Comparison of ENCODE assay signal across 8 cellular contexts in genomic region chr2:17309741-17310339, GRCh38.
DNase-seq lines count a peak whose midpoint lies in the region; ATAC-seq and TF ChIP-seq lines count a peak whose summit lies in the region.

No MANE protein-coding gene starts in this region.

- no peaks in the 10 kb centered on the region for H3K36me3 Mint-ChIP-seq in activated CD4-positive, alpha-beta T cell treated with anti-CD3 and anti-CD28 coated beads for 36 hours (ENCODE audit: low read depth)
- H3K36me3 Mint-ChIP-seq in GM23338 (ENCODE audit: low read depth) = no peaks in the 10 kb centered on the region
- no peaks in the 10 kb centered on the region for H3K36me3 Mint-ChIP-seq in activated naive CD4-positive, alpha-beta T cell treated with anti-CD3 and anti-CD28 coated beads, Interleukin-2, amount 10 ng/mL, durations not matched to agents 7 days and 5 days

- H3K9me3 ChIP-seq in colonic mucosa = no peaks in the 10 kb centered on the region

- H3K4me1 ChIP-seq in GM23338 (ENCODE audit: insufficient read depth) (peaks cover 14% of the 10 kb centered on the region), colonic mucosa (no peaks in the 10 kb centered on the region)

- CTCF ChIA-PET in activated CD4-positive, alpha-beta T cell treated with anti-CD3 and anti-CD28 coated beads for 36 hours (lab: Charles Lee) = interaction anchor here (0.6 to 1.6 kb wide), 3 partner anchors 187 to 541 kb away, joined by 3 to 5 read pairs (median 4); no protein-coding TSS in a partner anchor
- CTCF ChIA-PET in activated naive CD4-positive, alpha-beta T cell treated with anti-CD3 and anti-CD28 coated beads, Interleukin-2, amount 10 ng/mL, durations not matched to agents 7 days and 5 days (lab: Charles Lee) = interaction anchor here (1.2 kb wide), 1 partner anchor 697 kb away, joined by 5 read pairs; no protein-coding TSS in a partner anchor

- H3K27ac ChIP-seq in GM23338 (ENCODE audit: low read depth) (no peak overlapping the region), colonic mucosa (no peak overlapping the region)

- peak; percentile 86 to 95 for TF ChIP-seq CTCF in GM23338 (conservative IDR thresholded peaks at IDR 0.05; ENCODE audit: low read depth in 2 of 2)
- peak; percentile 45 for TF ChIP-seq CTCF in colonic mucosa (IDR thresholded peaks at IDR 0.05)

- peaks cover 12% of the 10 kb centered on the region for H3K27me3 Mint-ChIP-seq in activated CD4-positive, alpha-beta T cell treated with anti-CD3 and anti-CD28 coated beads for 36 hours
- H3K27me3 Mint-ChIP-seq in GM23338 (ENCODE audit: insufficient read depth, low read depth, poor library complexity) = peaks cover 6% of the 10 kb centered on the region
- no peaks in the 10 kb centered on the region for H3K27me3 Mint-ChIP-seq in activated naive CD4-positive, alpha-beta T cell treated with anti-CD3 and anti-CD28 coated beads, Interleukin-2, amount 10 ng/mL, durations not matched to agents 7 days and 5 days

- POLR2A ChIA-PET in activated CD4-positive, alpha-beta T cell treated with anti-CD3 and anti-CD28 coated beads for 36 hours (lab: Charles Lee) = no interaction called here

- ATAC-seq in activated CD4-positive, alpha-beta T cell treated with anti-CD3 and anti-CD28 coated beads for 36 hours = no peak
- peak; percentile 95 for ATAC-seq in GM23338

- H3K4me3 Mint-ChIP-seq in activated CD4-positive, alpha-beta T cell treated with anti-CD3 and anti-CD28 coated beads for 36 hours = no peak overlapping the region
- H3K4me3 Mint-ChIP-seq in GM23338 = no peak overlapping the region
- H3K4me3 Mint-ChIP-seq in activated naive CD4-positive, alpha-beta T cell treated with anti-CD3 and anti-CD28 coated beads, Interleukin-2, amount 10 ng/mL, durations not matched to agents 7 days and 5 days = no peak overlapping the region

- no peak overlapping the region for H3K4me3 ChIP-seq in GM23338
- no peak overlapping the region for H3K4me3 ChIP-seq in colonic mucosa

- no peaks in the 10 kb centered on the region for H3K9me3 Mint-ChIP-seq in activated CD4-positive, alpha-beta T cell treated with anti-CD3 and anti-CD28 coated beads for 36 hours (ENCODE audit: low read depth)
- H3K9me3 Mint-ChIP-seq in GM23338 = no peaks in the 10 kb centered on the region
- no peaks in the 10 kb centered on the region for H3K9me3 Mint-ChIP-seq in activated naive CD4-positive, alpha-beta T cell treated with anti-CD3 and anti-CD28 coated beads, Interleukin-2, amount 10 ng/mL, durations not matched to agents 7 days and 5 days

- peaks cover 6% of the 10 kb centered on the region for H3K4me1 Mint-ChIP-seq in activated CD4-positive, alpha-beta T cell treated with anti-CD3 and anti-CD28 coated beads for 36 hours
- H3K4me1 Mint-ChIP-seq in GM23338 = peaks cover 25% of the 10 kb centered on the region
- H3K4me1 Mint-ChIP-seq in activated naive CD4-positive, alpha-beta T cell treated with anti-CD3 and anti-CD28 coated beads, Interleukin-2, amount 10 ng/mL, durations not matched to agents 7 days and 5 days = no peaks in the 10 kb centered on the region

- intact Hi-C loops in activated CD4-positive, alpha-beta T cell treated with anti-CD3 and anti-CD28 coated beads for 36 hours (cut with DNase I, micrococcal nuclease) = loop anchor here in 1 of 2 experiments (1.0 to 10.0 kb wide), 2 partner anchors 365 to 537 kb away; no protein-coding TSS in a partner anchor
- intact Hi-C loops in colonic mucosa (cut with DNase I) = no loop called here

- no peaks in the 10 kb centered on the region for H4K20me1 ChIP-seq in GM23338 (replicated peaks; ENCODE audit: insufficient read depth)

- H3K36me3 ChIP-seq in GM23338 (ENCODE audit: insufficient read depth) (no peaks in the 10 kb centered on the region), colonic mucosa (no peaks in the 10 kb centered on the region)

- H3K9ac ChIP-seq in colonic mucosa (ENCODE audit: low read depth in 2 of 2, low read length in 2 of 2) = no peak overlapping the region

- H2AFZ ChIP-seq in GM23338 = no peak overlapping the region

- H3K79me2 ChIP-seq in GM23338 (replicated peaks; ENCODE audit: insufficient read depth) = no peaks in the 10 kb centered on the region

- no peaks in the 10 kb centered on the region for H3K9me2 ChIP-seq in GM23338 (ENCODE audit: insufficient read depth)

- H3F3A ChIP-seq in GM23338 (replicated peaks; ENCODE audit: low read depth) = no peaks in the 10 kb centered on the region

- no peaks in the 10 kb centered on the region for H3K27me3 ChIP-seq in GM23338 (ENCODE audit: insufficient read depth)
- H3K27me3 ChIP-seq in colonic mucosa = no peaks in the 10 kb centered on the region

- peak; percentile 21 for DNase-seq in activated CD4-positive, alpha-beta T cell treated with anti-CD3 and anti-CD28 coated beads for 36 hours
- DNase-seq in activated CD4-positive, alpha-beta T cell treated with anti-CD3 and anti-CD28 coated beads, Interleukin-2, amount 50 U/mL, for 4 hours = no peak
- peak; percentile 94 for DNase-seq in GM23338 (ENCODE audit: low spot score)
- peak; percentile 17 for DNase-seq in HuH-7.5 (ENCODE audit: low spot score)
- peak; percentile 2 to 53 for DNase-seq in NOMO-1 (lab: John Stamatoyannopoulos, UW; ENCODE audit: unreplicated experiment in 2 of 2)
- DNase-seq in colonic mucosa = peak; percentile 41
- peak; percentile 66 for DNase-seq in medulla oblongata (ENCODE audit: extremely low spot score)
- no peak for DNase-seq in activated naive CD4-positive, alpha-beta T cell treated with anti-CD3 and anti-CD28 coated beads, Interleukin-2, amount 10 ng/mL, durations not matched to agents 7 days and 5 days

- H3K4me2 ChIP-seq in GM23338 = no peak overlapping the region

- H3K27ac Mint-ChIP-seq in activated CD4-positive, alpha-beta T cell treated with anti-CD3 and anti-CD28 coated beads for 36 hours = no peak overlapping the region
- no peak overlapping the region for H3K27ac Mint-ChIP-seq in GM23338
- H3K27ac Mint-ChIP-seq in activated naive CD4-positive, alpha-beta T cell treated with anti-CD3 and anti-CD28 coated beads, Interleukin-2, amount 10 ng/mL, durations not matched to agents 7 days and 5 days = no peak overlapping the region

TF ChIP-seq in GM23338, 12 proteins besides CTCF, POLR2A, EP300 and RAD21:
- no peak for TF ChIP-seq STAT1 (IDR thresholded peaks at IDR 0.05; ENCODE audit: unreplicated experiment)
- TF ChIP-seq CREB1 (CRISPR knock-in tag; IDR thresholded peaks at IDR 0.05; ENCODE audit: low read depth) = 0 out of 2 replicates have a peak, but pooled peaks have one; percentile 4
- TF ChIP-seq ZNF462 (CRISPR knock-in tag; IDR thresholded peaks at IDR 0.05) = no peak
- no peak for TF ChIP-seq JUNB (IDR thresholded peaks at IDR 0.05; ENCODE audit: unreplicated experiment)

Comparison
In these comparisons a context has a peak if more than half of its experiments do, and no peak if none do; other contexts are left out.
1. DNase-seq: peak in activated CD4-positive, alpha-beta T cell treated with anti-CD3 and anti-CD28 coated beads for 36 hours (single experiment), GM23338 (single experiment), HuH-7.5 (single experiment), NOMO-1 (2 of 2), colonic mucosa (single experiment) and medulla oblongata (single experiment); none in activated CD4-positive, alpha-beta T cell treated with anti-CD3 and anti-CD28 coated beads, Interleukin-2, amount 50 U/mL, for 4 hours (0 of 2) and activated naive CD4-positive, alpha-beta T cell treated with anti-CD3 and anti-CD28 coated beads, Interleukin-2, amount 10 ng/mL, durations not matched to agents 7 days and 5 days (single experiment).